Comparison of ENCODE assay signal across 1 cellular context in the genomic region with DNA sequence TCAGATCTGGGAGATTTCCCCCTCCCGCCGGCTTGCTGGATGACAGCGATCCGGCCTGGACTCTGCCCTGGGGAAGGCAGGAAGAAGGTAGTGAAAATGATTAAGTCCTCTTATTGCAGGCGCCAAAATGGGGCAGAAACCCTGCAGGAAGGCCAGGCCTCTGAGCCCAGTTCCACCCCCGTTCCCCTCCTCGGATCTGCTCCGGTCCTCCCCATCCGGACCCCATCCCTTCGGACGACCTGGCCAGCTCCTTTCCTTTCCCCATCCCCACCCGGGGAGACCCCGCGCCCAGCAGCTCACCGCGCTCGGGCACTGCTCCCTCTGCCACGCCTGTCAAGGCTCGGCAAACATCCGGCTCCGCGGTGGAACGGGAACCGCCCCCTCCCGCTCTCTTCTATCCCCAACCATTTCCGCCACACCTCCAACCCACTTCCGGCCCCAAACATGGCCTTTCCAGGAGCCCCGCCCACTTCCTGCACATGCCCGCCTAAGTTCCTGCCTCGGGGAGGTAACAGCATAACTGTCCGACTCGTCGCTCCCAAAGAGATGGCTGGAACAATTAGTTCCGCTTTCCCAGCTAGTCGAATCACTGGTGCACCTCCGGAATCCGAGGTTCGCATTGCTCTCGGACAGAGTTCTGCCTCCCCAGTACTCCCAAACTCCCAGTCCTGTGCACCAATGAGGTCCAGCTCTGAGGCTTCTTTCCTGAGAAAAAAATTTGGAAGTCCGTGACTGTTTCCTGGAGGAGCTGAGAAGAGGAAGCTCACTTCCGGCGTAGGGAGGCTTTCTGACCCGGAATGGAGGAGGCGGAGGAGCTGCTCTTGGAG.
A peak's percentile ranks its signal among the peaks of the same experiment; 100 is the strongest.
TF ChIP-seq lines count a peak whose summit lies in the region.

A gene (minus strand): TSS at position 369 of the 827 bp plus-strand sequence. CDS start 4,512 bp downstream, outside the sequence.
A gene (plus strand): TSS at position 781 of the 827 bp plus-strand sequence. CDS start 17 bp downstream, at position 798.

TF ChIP-seq in K562, 482 proteins besides CTCF, POLR2A, EP300 and RAD21 (continued from another document and continues in another):
- TF ChIP-seq, protein P1, sequence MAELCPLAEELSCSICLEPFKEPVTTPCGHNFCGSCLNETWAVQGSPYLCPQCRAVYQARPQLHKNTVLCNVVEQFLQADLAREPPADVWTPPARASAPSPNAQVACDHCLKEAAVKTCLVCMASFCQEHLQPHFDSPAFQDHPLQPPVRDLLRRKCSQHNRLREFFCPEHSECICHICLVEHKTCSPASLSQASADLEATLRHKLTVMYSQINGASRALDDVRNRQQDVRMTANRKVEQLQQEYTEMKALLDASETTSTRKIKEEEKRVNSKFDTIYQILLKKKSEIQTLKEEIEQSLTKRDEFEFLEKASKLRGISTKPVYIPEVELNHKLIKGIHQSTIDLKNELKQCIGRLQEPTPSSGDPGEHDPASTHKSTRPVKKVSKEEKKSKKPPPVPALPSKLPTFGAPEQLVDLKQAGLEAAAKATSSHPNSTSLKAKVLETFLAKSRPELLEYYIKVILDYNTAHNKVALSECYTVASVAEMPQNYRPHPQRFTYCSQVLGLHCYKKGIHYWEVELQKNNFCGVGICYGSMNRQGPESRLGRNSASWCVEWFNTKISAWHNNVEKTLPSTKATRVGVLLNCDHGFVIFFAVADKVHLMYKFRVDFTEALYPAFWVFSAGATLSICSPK (IDR thresholded peaks at IDR 0.05; ENCODE audit: borderline replicate concordance), result no peak
- TF ChIP-seq KLF16 (IDR thresholded peaks at IDR 0.05) (no peak), ZNF76 (CRISPR knock-in tag; IDR thresholded peaks at IDR 0.05; ENCODE audit: borderline replicate concordance) (peak; percentile 35; the same call in 1 of the 2 replicates), TBL1XR1 (IDR thresholded peaks at IDR 0.05; ENCODE audit: low read length in 2 of 2) (peak; percentile 20 to 76; a peak in 2 of 4 replicates), ZNF263 (CRISPR knock-in tag; IDR thresholded peaks at IDR 0.05; ENCODE audit: borderline replicate concordance) (peak; percentile 87), ZKSCAN1 (IDR thresholded peaks at IDR 0.05; ENCODE audit: low read depth, low read length) (peak; percentile 68; the same call in 1 of the 2 replicates), NFIX (CRISPR knock-in tag; IDR thresholded peaks at IDR 0.05; ENCODE audit: low read depth) (no peak), ZKSCAN3 (CRISPR knock-in tag; IDR thresholded peaks at IDR 0.05) (no peak), ZNF41 (CRISPR knock-in tag; conservative IDR thresholded peaks at IDR 0.05) (no peak), EZH2 (IDR thresholded peaks at IDR 0.05; ENCODE audit: borderline replicate concordance, low read depth, low read length) (no peak), CBX2 (IDR thresholded peaks at IDR 0.05; ENCODE audit: insufficient read depth, low read length, poor library complexity, severe bottlenecking) (no peak), TCF7L2 (IDR thresholded peaks at IDR 0.05; ENCODE audit: low read depth, low read length) (no peak), CBX8 (IDR thresholded peaks at IDR 0.05; ENCODE audit: borderline replicate concordance, extremely low read depth, low read depth, low read length, poor library complexity, severe bottlenecking) (no peak), COPS2 (conservative IDR thresholded peaks at IDR 0.05) (no peak), SUPT5H (IDR thresholded peaks at IDR 0.05) (peak; percentile 90), LCOR (CRISPR knock-in tag; IDR thresholded peaks at IDR 0.05) (peak; percentile 97), ZFP36 (IDR thresholded peaks at IDR 0.05; ENCODE audit: low read depth, low read length, partially characterized antibody) (peak; percentile 74), ZNF224 (CRISPR knock-in tag; IDR thresholded peaks at IDR 0.05) (no peak), KAT2B (IDR thresholded peaks at IDR 0.05; ENCODE audit: low read depth, low read length) (no peak), SRSF9 (IDR thresholded peaks at IDR 0.05; ENCODE audit: borderline replicate concordance, low read depth, low read length) (no peak), ZNF717 (CRISPR knock-in tag; IDR thresholded peaks at IDR 0.05) (no peak), KAT8 (IDR thresholded peaks at IDR 0.05; ENCODE audit: low read depth) (peak; percentile 79; the same call in 1 of the 2 replicates), KHSRP (IDR thresholded peaks at IDR 0.05) (no peak), PTTG1 (tag; IDR thresholded peaks at IDR 0.05; ENCODE audit: low read depth) (no peak), ZNF212 (CRISPR knock-in tag; IDR thresholded peaks at IDR 0.05) (no peak), RBM34 (IDR thresholded peaks at IDR 0.05; ENCODE audit: borderline replicate concordance, insufficient read depth, low read length) (no peak), HOXB6 (CRISPR knock-in tag; IDR thresholded peaks at IDR 0.05; ENCODE audit: borderline replicate concordance) (no peak), ZNF282 (CRISPR knock-in tag; IDR thresholded peaks at IDR 0.05) (no peak), SREBF1 (IDR thresholded peaks at IDR 0.05; ENCODE audit: borderline replicate concordance, low read depth, low read length) (0 out of 2 replicates have a peak, but pooled peaks have one; percentile 65), ZNF274 (IDR thresholded peaks at IDR 0.05; ENCODE audit: borderline replicate concordance, low read depth, low read length) (no peak), ZNF77 (CRISPR knock-in tag; IDR thresholded peaks at IDR 0.05) (no peak), MXI1 (IDR thresholded peaks at IDR 0.05; ENCODE audit: low read depth, low read length) (peak; percentile 90; the same call in 1 of the 2 replicates)
- TF ChIP-seq, protein P2, sequence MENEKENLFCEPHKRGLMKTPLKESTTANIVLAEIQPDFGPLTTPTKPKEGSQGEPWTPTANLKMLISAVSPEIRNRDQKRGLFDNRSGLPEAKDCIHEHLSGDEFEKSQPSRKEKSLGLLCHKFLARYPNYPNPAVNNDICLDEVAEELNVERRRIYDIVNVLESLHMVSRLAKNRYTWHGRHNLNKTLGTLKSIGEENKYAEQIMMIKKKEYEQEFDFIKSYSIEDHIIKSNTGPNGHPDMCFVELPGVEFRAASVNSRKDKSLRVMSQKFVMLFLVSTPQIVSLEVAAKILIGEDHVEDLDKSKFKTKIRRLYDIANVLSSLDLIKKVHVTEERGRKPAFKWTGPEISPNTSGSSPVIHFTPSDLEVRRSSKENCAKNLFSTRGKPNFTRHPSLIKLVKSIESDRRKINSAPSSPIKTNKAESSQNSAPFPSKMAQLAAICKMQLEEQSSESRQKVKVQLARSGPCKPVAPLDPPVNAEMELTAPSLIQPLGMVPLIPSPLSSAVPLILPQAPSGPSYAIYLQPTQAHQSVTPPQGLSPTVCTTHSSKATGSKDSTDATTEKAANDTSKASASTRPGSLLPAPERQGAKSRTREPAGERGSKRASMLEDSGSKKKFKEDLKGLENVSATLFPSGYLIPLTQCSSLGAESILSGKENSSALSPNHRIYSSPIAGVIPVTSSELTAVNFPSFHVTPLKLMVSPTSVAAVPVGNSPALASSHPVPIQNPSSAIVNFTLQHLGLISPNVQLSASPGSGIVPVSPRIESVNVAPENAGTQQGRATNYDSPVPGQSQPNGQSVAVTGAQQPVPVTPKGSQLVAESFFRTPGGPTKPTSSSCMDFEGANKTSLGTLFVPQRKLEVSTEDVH (IDR thresholded peaks at IDR 0.05; ENCODE audit: low read depth, partially characterized antibody), result peak; percentile 98
- TF ChIP-seq, protein P3, sequence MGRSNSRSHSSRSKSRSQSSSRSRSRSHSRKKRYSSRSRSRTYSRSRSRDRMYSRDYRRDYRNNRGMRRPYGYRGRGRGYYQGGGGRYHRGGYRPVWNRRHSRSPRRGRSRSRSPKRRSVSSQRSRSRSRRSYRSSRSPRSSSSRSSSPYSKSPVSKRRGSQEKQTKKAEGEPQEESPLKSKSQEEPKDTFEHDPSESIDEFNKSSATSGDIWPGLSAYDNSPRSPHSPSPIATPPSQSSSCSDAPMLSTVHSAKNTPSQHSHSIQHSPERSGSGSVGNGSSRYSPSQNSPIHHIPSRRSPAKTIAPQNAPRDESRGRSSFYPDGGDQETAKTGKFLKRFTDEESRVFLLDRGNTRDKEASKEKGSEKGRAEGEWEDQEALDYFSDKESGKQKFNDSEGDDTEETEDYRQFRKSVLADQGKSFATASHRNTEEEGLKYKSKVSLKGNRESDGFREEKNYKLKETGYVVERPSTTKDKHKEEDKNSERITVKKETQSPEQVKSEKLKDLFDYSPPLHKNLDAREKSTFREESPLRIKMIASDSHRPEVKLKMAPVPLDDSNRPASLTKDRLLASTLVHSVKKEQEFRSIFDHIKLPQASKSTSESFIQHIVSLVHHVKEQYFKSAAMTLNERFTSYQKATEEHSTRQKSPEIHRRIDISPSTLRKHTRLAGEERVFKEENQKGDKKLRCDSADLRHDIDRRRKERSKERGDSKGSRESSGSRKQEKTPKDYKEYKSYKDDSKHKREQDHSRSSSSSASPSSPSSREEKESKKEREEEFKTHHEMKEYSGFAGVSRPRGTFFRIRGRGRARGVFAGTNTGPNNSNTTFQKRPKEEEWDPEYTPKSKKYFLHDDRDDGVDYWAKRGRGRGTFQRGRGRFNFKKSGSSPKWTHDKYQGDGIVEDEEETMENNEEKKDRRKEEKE (IDR thresholded peaks at IDR 0.05; ENCODE audit: borderline replicate concordance in 1 of 2, control insufficient read depth in 1 of 2, low read depth in 2 of 2, low read length in 1 of 2), result peak in 1 of 2 experiments; percentile 80; a peak in 2 of 4 replicates
- TF ChIP-seq, protein P4, sequence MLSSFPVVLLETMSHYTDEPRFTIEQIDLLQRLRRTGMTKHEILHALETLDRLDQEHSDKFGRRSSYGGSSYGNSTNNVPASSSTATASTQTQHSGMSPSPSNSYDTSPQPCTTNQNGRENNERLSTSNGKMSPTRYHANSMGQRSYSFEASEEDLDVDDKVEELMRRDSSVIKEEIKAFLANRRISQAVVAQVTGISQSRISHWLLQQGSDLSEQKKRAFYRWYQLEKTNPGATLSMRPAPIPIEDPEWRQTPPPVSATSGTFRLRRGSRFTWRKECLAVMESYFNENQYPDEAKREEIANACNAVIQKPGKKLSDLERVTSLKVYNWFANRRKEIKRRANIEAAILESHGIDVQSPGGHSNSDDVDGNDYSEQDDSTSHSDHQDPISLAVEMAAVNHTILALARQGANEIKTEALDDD (IDR thresholded peaks at IDR 0.05), result no peak
- TF ChIP-seq, protein P5, sequence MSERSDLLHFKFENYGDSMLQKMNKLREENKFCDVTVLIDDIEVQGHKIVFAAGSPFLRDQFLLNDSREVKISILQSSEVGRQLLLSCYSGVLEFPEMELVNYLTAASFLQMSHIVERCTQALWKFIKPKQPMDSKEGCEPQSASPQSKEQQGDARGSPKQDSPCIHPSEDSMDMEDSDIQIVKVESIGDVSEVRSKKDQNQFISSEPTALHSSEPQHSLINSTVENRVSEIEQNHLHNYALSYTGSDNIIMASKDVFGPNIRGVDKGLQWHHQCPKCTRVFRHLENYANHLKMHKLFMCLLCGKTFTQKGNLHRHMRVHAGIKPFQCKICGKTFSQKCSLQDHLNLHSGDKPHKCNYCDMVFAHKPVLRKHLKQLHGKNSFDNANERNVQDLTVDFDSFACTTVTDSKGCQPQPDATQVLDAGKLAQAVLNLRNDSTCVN (CRISPR knock-in tag; IDR thresholded peaks at IDR 0.05), result 0 out of 2 replicates have a peak, but pooled peaks have one; percentile 28
- TF ChIP-seq, protein P6, sequence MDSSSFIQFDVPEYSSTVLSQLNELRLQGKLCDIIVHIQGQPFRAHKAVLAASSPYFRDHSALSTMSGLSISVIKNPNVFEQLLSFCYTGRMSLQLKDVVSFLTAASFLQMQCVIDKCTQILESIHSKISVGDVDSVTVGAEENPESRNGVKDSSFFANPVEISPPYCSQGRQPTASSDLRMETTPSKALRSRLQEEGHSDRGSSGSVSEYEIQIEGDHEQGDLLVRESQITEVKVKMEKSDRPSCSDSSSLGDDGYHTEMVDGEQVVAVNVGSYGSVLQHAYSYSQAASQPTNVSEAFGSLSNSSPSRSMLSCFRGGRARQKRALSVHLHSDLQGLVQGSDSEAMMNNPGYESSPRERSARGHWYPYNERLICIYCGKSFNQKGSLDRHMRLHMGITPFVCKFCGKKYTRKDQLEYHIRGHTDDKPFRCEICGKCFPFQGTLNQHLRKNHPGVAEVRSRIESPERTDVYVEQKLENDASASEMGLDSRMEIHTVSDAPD (CRISPR knock-in tag; IDR thresholded peaks at IDR 0.05), result no peak
- TF ChIP-seq, protein P7, sequence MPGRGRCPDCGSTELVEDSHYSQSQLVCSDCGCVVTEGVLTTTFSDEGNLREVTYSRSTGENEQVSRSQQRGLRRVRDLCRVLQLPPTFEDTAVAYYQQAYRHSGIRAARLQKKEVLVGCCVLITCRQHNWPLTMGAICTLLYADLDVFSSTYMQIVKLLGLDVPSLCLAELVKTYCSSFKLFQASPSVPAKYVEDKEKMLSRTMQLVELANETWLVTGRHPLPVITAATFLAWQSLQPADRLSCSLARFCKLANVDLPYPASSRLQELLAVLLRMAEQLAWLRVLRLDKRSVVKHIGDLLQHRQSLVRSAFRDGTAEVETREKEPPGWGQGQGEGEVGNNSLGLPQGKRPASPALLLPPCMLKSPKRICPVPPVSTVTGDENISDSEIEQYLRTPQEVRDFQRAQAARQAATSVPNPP (IDR thresholded peaks at IDR 0.05; ENCODE audit: borderline replicate concordance, insufficient read depth, insufficient read length), result no peak
- TF ChIP-seq, protein P8, sequence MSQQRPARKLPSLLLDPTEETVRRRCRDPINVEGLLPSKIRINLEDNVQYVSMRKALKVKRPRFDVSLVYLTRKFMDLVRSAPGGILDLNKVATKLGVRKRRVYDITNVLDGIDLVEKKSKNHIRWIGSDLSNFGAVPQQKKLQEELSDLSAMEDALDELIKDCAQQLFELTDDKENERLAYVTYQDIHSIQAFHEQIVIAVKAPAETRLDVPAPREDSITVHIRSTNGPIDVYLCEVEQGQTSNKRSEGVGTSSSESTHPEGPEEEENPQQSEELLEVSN (IDR thresholded peaks at IDR 0.05; ENCODE audit: borderline replicate concordance in 1 of 2, extremely low read depth in 1 of 2, insufficient read depth in 1 of 2, insufficient read length in 1 of 2, low read depth in 1 of 2, low read length in 1 of 2, poor library complexity in 1 of 2, severe bottlenecking in 1 of 2), result peak in 1 of 2 experiments; percentile 42
- TF ChIP-seq, protein P9, sequence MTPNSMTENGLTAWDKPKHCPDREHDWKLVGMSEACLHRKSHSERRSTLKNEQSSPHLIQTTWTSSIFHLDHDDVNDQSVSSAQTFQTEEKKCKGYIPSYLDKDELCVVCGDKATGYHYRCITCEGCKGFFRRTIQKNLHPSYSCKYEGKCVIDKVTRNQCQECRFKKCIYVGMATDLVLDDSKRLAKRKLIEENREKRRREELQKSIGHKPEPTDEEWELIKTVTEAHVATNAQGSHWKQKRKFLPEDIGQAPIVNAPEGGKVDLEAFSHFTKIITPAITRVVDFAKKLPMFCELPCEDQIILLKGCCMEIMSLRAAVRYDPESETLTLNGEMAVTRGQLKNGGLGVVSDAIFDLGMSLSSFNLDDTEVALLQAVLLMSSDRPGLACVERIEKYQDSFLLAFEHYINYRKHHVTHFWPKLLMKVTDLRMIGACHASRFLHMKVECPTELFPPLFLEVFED (CRISPR knock-in tag; conservative IDR thresholded peaks at IDR 0.05), result peak; percentile 75; the same call in 1 of the 2 replicates
